ENCODE assay signal across 8 cellular contexts in genomic region chr5:111063709-111064322, GRCh38. TPM values are rescaled to one million over a fixed set of nuclear protein-coding genes. Genes with fewer than 3 reads are reported as not detected.
DNase-seq lines count a peak whose midpoint lies in the region; ATAC-seq and TF ChIP-seq lines count a peak whose summit lies in the region.

No MANE protein-coding gene starts in this region.

- H3K9me3 Mint-ChIP-seq in CD4-positive, alpha-beta T cell = peaks cover 2% of the 10 kb centered on the region

- H4K20me1 ChIP-seq in osteoblast (ENCODE audit: insufficient read depth, low read length) = no peaks in the 10 kb centered on the region

- no peak overlapping the region for H3K27ac Mint-ChIP-seq in CD4-positive, alpha-beta T cell

- ATAC-seq in HG03159 (IDR thresholded peaks at IDR 0.05; ENCODE audit: unreplicated experiment) = peak; percentile 59
- no peak for ATAC-seq in CD4-positive, alpha-beta T cell (ENCODE audit: poor library complexity)

- CTCF ChIA-PET in CD4-positive, alpha-beta T cell (lab: Charles Lee) = no interaction called here

- H3K4me1 ChIP-seq in osteoblast (ENCODE audit: insufficient read depth, low read length) = no peaks in the 10 kb centered on the region

- H2AFZ ChIP-seq in osteoblast (ENCODE audit: low read length) = no peak overlapping the region

- POLR2A ChIA-PET in CD4-positive, alpha-beta T cell (lab: Charles Lee) = no interaction called here

- peaks cover 27% of the 10 kb centered on the region for H3K27me3 ChIP-seq in osteoblast (ENCODE audit: insufficient read depth, low read length)
- H3K27me3 ChIP-seq in CD4-positive, alpha-beta T cell (ENCODE audit: control insufficient read depth, insufficient read depth, low read length) = peaks cover 50% of the 10 kb centered on the region

- H3K27ac ChIP-seq in VCaP (no peak overlapping the region), osteoblast (ENCODE audit: low read depth, low read length) (no peak overlapping the region)
- no peak overlapping the region for H3K27ac ChIP-seq in CD4-positive, alpha-beta T cell (ENCODE audit: low read depth, low read length)

- DNase-seq in NCI-H2227 (lab: John Stamatoyannopoulos, UW; ENCODE audit: unreplicated experiment) = peak; percentile 4
- no peak for DNase-seq in NCI-H2227 treated with DMSO at 0.1 percent for 48 hours (lab: John Stamatoyannopoulos, UW)
- no peak for DNase-seq in osteoblast (ENCODE audit: insufficient read length, low spot score, missing footprints)
- DNase-seq in CD4-positive, alpha-beta T cell = no peak
- no peak for DNase-seq in effector CD4-positive, alpha-beta T cell
- DNase-seq in NCI-H1694 treated with DMSO at 0.1 percent for 48 hours (lab: John Stamatoyannopoulos, UW) = no peak

- no peaks in the 10 kb centered on the region for H3K9me3 ChIP-seq in osteoblast (ENCODE audit: low read depth, low read length)
- no peaks in the 10 kb centered on the region for H3K9me3 ChIP-seq in CD4-positive, alpha-beta T cell (ENCODE audit: control insufficient read depth, low read length)

- H3K36me3 ChIP-seq in osteoblast (ENCODE audit: insufficient read depth, low read length) = no peaks in the 10 kb centered on the region

- H3K27me3 Mint-ChIP-seq in CD4-positive, alpha-beta T cell = peaks cover 70% of the 10 kb centered on the region

- H3K79me2 ChIP-seq in osteoblast (ENCODE audit: insufficient read depth, low read length) = no peaks in the 10 kb centered on the region

- H3K4me2 ChIP-seq in osteoblast (ENCODE audit: insufficient read depth, low read length) = no peak overlapping the region

- no peaks in the 10 kb centered on the region for H3K4me1 Mint-ChIP-seq in CD4-positive, alpha-beta T cell (ENCODE audit: low read depth)

- no peak overlapping the region for H3K4me3 Mint-ChIP-seq in CD4-positive, alpha-beta T cell

- no peak overlapping the region for H3K4me3 ChIP-seq in osteoblast (ENCODE audit: insufficient read depth, low read length)

- peak; percentile 77 for TF ChIP-seq CTCF in VCaP (conservative IDR thresholded peaks at IDR 0.05)
- TF ChIP-seq CTCF in osteoblast (IDR thresholded peaks at IDR 0.05; ENCODE audit: extremely low read depth, low read depth, low read length) = peak; percentile 29
- TF ChIP-seq CTCF in CD4-positive, alpha-beta T cell (IDR thresholded peaks at IDR 0.05) = no peak

- no peaks in the 10 kb centered on the region for H3K36me3 Mint-ChIP-seq in CD4-positive, alpha-beta T cell (ENCODE audit: low read depth)

- intact Hi-C loops in CD4-positive, alpha-beta T cell (cut with DNase I, micrococcal nuclease) = no loop called here

RNA-seq across cellular contexts. Expression of gene TSLP, which starts 7.7 kb away (rescaled TPM):
- total RNA-seq in osteoblast = 0.88 and 1.1 TPM in 2 replicates
- total RNA-seq in CD4-positive, alpha-beta T cell = not detected

RNA-seq across cellular contexts. Expression of gene WDR36, which starts 28.3 kb away (rescaled TPM):
- total RNA-seq in osteoblast = 44.5 and 44.8 TPM in 2 replicates
- total RNA-seq in CD4-positive, alpha-beta T cell = 10 to 100 TPM; 22.0 to 22.4 TPM
